8 cellular contexts compared by ENCODE assay signal in genomic region chr16:48244080-48244862, GRCh38. TPM values are rescaled to one million over a fixed set of nuclear protein-coding genes. Genes with fewer than 3 reads are reported as not detected.
DNase-seq lines count a peak whose midpoint lies in the region; ATAC-seq and FAIRE-seq lines count a peak whose summit lies in the region.

Gene LONP2 (plus strand): TSS chr16:48244300. CDS start chr16:48244389, 89 bp downstream.

- intact Hi-C loops in T-helper 2 cell treated with Interferon-gamma antibody and Interleukin-4, amounts not matched to agents 100 ng/mL and 5 ng/mL, for 36 hours (cut with micrococcal nuclease): loop anchor here (1.0 to 5.0 kb wide), 5 partner anchors 12 to 1271 kb away; partner anchors contain the start of genes DNAJA2 and SIAH1
- intact Hi-C loops in right cardiac atrium (cut with DNase I): no loop called here

- peaks cover 8% of the 10 kb centered on the region for H3K4me1 ChIP-seq in right cardiac atrium (ENCODE audit: control insufficient read depth, insufficient read depth, low read length)

- H3K27ac ChIP-seq in right cardiac atrium (ENCODE audit: low read length): peak within 1 kb of the TSS; percentile 84

- no peaks in the 10 kb centered on the region for H3K9me3 ChIP-seq in right cardiac atrium (ENCODE audit: control insufficient read depth, low read length)

- WGBS in right cardiac atrium: under 1% methylated on average over 63 of the region's 63 CpGs

- DNase-seq in NCI-H1694 (lab: John Stamatoyannopoulos, UW) (peak; percentile 66), anterior cingulate cortex (lab: John Stamatoyannopoulos, UW) (peak; percentile 46 to 94 (median 86)), right cardiac atrium (peak; percentile 90 to 97 (median 96)), pulmonary artery endothelial cell (ENCODE audit: low read depth, low spot score) (peak; percentile 62), urothelium cell line (ENCODE audit: low spot score) (peak; percentile 92)

- no peaks in the 10 kb centered on the region for H3K27me3 ChIP-seq in right cardiac atrium (ENCODE audit: control insufficient read depth, insufficient read depth)

- H3K4me3 ChIP-seq in right cardiac atrium (ENCODE audit: low read length): peak within 1 kb of the TSS; percentile 78

- no peak for FAIRE-seq in urothelium cell line (lab: Jason Lieb, UNC)

- peak; percentile 82 for ATAC-seq in GM18499 (IDR thresholded peaks at IDR 0.05; ENCODE audit: insufficient read depth, unreplicated experiment)
- ATAC-seq in HG02884 (IDR thresholded peaks at IDR 0.05; ENCODE audit: unreplicated experiment): peak; percentile 94
- ATAC-seq in right cardiac atrium: peak; percentile 100

RNA-seq across cellular contexts. Expression of gene LONP2, which starts in this region (rescaled TPM):
- 53.4 and 55.4 TPM in 2 replicates for total RNA-seq in T-helper 2 cell treated with Interferon-gamma antibody and Interleukin-4, amounts not matched to agents 100 ng/mL and 5 ng/mL, for 36 hours
- total RNA-seq in right cardiac atrium (10 to 100 TPM; 69.6 to 79.3 (median 75.8) TPM), pulmonary artery endothelial cell (26.9 and 44.5 TPM in 2 replicates)
- polyA plus RNA-seq in right cardiac atrium: 29.3 TPM

Comparison
In these comparisons a context has a peak if more than half of its experiments do, and no peak if none do; other contexts are left out.
1. Peak in every context shown above with its lines: DNase-seq, ATAC-seq, H3K4me3 ChIP-seq and H3K27ac ChIP-seq.